In genomic region chr1:200979574-200980451, GRCh38 we compare ENCODE assay signal across 2 cellular contexts.
TF ChIP-seq lines count a peak whose summit lies in the region.

No MANE protein-coding gene starts in this region.

TF ChIP-seq in IMR-90, 13 proteins besides CTCF, POLR2A, EP300 and RAD21:
- peak; percentile 85 for TF ChIP-seq MAFK (IDR thresholded peaks at IDR 0.05; ENCODE audit: low read depth, low read length)
- TF ChIP-seq BHLHE40 (IDR thresholded peaks at IDR 0.05; ENCODE audit: low read depth, low read length), result no peak

TF ChIP-seq in GM12878, 131 proteins besides CTCF, POLR2A, EP300 and RAD21:
- TF ChIP-seq SMC3 (IDR thresholded peaks at IDR 0.05; ENCODE audit: borderline replicate concordance, low read length), result peak; percentile 66
- no peak for TF ChIP-seq IKZF2 (IDR thresholded peaks at IDR 0.05)
- no peak for TF ChIP-seq NR2C2 (IDR thresholded peaks at IDR 0.05; ENCODE audit: borderline replicate concordance, control insufficient read depth, insufficient read length, low read depth)
- TF ChIP-seq E4F1 (IDR thresholded peaks at IDR 0.05; ENCODE audit: borderline replicate concordance, partially characterized antibody), result no peak
